Comparison of ENCODE assay signal across 17 cellular contexts in genomic region chr2:150750726-150751125, GRCh38.
"Had no signal": no experiment of that assay in that cellular context is flagged by ENCODE, and none has a peak within 500 bp of the region (broad histone marks: within the 10 kb centered on the region; RNA-seq: fewer than 3 reads in every experiment).

No MANE protein-coding gene starts in this region.

- H3K36me3 Mint-ChIP-seq: naive thymus-derived CD8-positive, alpha-beta T cell; stimulated activated memory B cell treated with anti-CD40 and anti-IgM and Interleukin-4, amounts not matched to agents 10 μg/mL and 1 μg/mL and 100 μg/mL, for 72 hours had no signal

- H3K9me3 Mint-ChIP-seq: neural crest cell; stimulated activated naive CD8-positive, alpha-beta T cell treated with anti-CD3 and anti-CD28 coated beads, Interleukin-15, Interleukin-2, amounts not matched to agents 100 ng/mL and 50 ng/mL, for 24 hours had no signal

- H3K27ac ChIP-seq: colonic mucosa, spleen, tibial artery, upper lobe of right lung, vagina had no signal

- H3K36me3 ChIP-seq: colonic mucosa, spleen, tibial artery, upper lobe of right lung, vagina had no signal

- ATAC-seq: mucosa of descending colon; naive thymus-derived CD8-positive, alpha-beta T cell; sciatic nerve; stimulated activated memory B cell treated with anti-CD40 and anti-IgM and Interleukin-4, amounts not matched to agents 10 μg/mL and 1 μg/mL and 100 μg/mL, for 72 hours; upper lobe of right lung had no signal

- H3K4me1 ChIP-seq: colonic mucosa, spleen, tibial artery, upper lobe of right lung, vagina had no signal

- H3K27me3 ChIP-seq: colonic mucosa, spleen, tibial artery, upper lobe of right lung, vagina had no signal

- H3K4me3 ChIP-seq: colonic mucosa, mucosa of descending colon, spleen, tibial artery, upper lobe of right lung, vagina had no signal

- H3K9me3 ChIP-seq: colonic mucosa, mucosa of descending colon, tibial artery, upper lobe of right lung, vagina had no signal

- H3K27ac Mint-ChIP-seq: naive thymus-derived CD8-positive, alpha-beta T cell; progenitor cell of endocrine pancreas; stimulated activated memory B cell treated with anti-CD40 and anti-IgM and Interleukin-4, amounts not matched to agents 10 μg/mL and 1 μg/mL and 100 μg/mL, for 72 hours; stimulated activated naive CD8-positive, alpha-beta T cell treated with anti-CD3 and anti-CD28 coated beads, Interleukin-15, Interleukin-2, amounts not matched to agents 100 ng/mL and 50 ng/mL, for 24 hours had no signal

- DNase-seq: colonic mucosa; dermis blood vessel endothelial cell; foreskin fibroblast; mucosa of descending colon; naive thymus-derived CD8-positive, alpha-beta T cell; spleen; stimulated activated CD4-positive, alpha-beta T cell treated with anti-CD3 and anti-CD28 coated beads, Interleukin-15, amount 100 ng/mL, for 24 hours; stimulated activated CD4-positive, alpha-beta T cell treated with anti-CD3 and anti-CD28 coated beads, Interleukin-1b, Interleukin-23, amount 100 ng/mL, for 48 hours; stimulated activated CD4-positive, alpha-beta T cell treated with anti-CD3 and anti-CD28 coated beads, Interleukin-4, amount 100 ng/mL, for 24 hours; tibial artery; upper lobe of right lung had no signal

- H3K4me3 Mint-ChIP-seq: naive thymus-derived CD8-positive, alpha-beta T cell; neural crest cell; stimulated activated memory B cell treated with anti-CD40 and anti-IgM and Interleukin-4, amounts not matched to agents 10 μg/mL and 1 μg/mL and 100 μg/mL, for 72 hours; stimulated activated naive CD8-positive, alpha-beta T cell treated with anti-CD3 and anti-CD28 coated beads, Interleukin-15, Interleukin-2, amounts not matched to agents 100 ng/mL and 50 ng/mL, for 24 hours had no signal

- H3K4me1 Mint-ChIP-seq: naive thymus-derived CD8-positive, alpha-beta T cell; stimulated activated memory B cell treated with anti-CD40 and anti-IgM and Interleukin-4, amounts not matched to agents 10 μg/mL and 1 μg/mL and 100 μg/mL, for 72 hours had no signal

- H3K27me3 Mint-ChIP-seq: naive thymus-derived CD8-positive, alpha-beta T cell; progenitor cell of endocrine pancreas; stimulated activated memory B cell treated with anti-CD40 and anti-IgM and Interleukin-4, amounts not matched to agents 10 μg/mL and 1 μg/mL and 100 μg/mL, for 72 hours; stimulated activated naive CD8-positive, alpha-beta T cell treated with anti-CD3 and anti-CD28 coated beads, Interleukin-15, Interleukin-2, amounts not matched to agents 100 ng/mL and 50 ng/mL, for 24 hours had no signal
